In genomic region chr21:14491269-14491681, GRCh38 we compare ENCODE assay signal across 18 cellular contexts. TPM values are rescaled to one million over a fixed set of nuclear protein-coding genes. Genes with fewer than 3 reads are reported as not detected.
DNase-seq lines count a peak whose midpoint lies in the region; ATAC-seq, FAIRE-seq and TF ChIP-seq lines count a peak whose summit lies in the region.
"Had no signal": no experiment of that assay in that cellular context is flagged by ENCODE, and none has a peak within 500 bp of the region (broad histone marks: within the 10 kb centered on the region; RNA-seq: fewer than 3 reads in every experiment).

No MANE protein-coding gene starts in this region.

- TF ChIP-seq CTCF in natural killer cell (IDR thresholded peaks at IDR 0.05), result no peak

- intact Hi-C loops in natural killer cell (cut with micrococcal nuclease), result no loop called here

- ATAC-seq in natural killer cell treated with Interleukin-12 subunit alpha and Interleukin-12 subunit beta and Interleukin-15 and Interleukin-18, amount 100 ng/mL, for 72 hours, result no peak
- ATAC-seq in natural killer cell (no peak), GM18858 (IDR thresholded peaks at IDR 0.05; ENCODE audit: unreplicated experiment) (no peak)
- no peak for ATAC-seq in activated naive CD8-positive, alpha-beta T cell treated with anti-CD3 and anti-CD28 coated beads, Interleukin-2, amount 50 U/mL, for 24 hours
- ATAC-seq in naive thymus-derived CD8-positive, alpha-beta T cell, result no peak
- ATAC-seq: PC-3 had no signal

- no peaks in the 10 kb centered on the region for H3K9me3 Mint-ChIP-seq in natural killer cell treated with Interleukin-12 subunit alpha and Interleukin-12 subunit beta and Interleukin-15 and Interleukin-18, amount 100 ng/mL, for 72 hours
- peaks cover 0 to 3% of the 10 kb centered on the region in 2 donors for H3K9me3 Mint-ChIP-seq in natural killer cell
- H3K9me3 Mint-ChIP-seq in activated naive CD8-positive, alpha-beta T cell treated with anti-CD3 and anti-CD28 coated beads, Interleukin-2, amount 50 U/mL, for 24 hours, result peaks cover 12% of the 10 kb centered on the region
- peaks cover 0 to 4% (median 3%) of the 10 kb centered on the region in 9 donors for H3K9me3 Mint-ChIP-seq in naive thymus-derived CD8-positive, alpha-beta T cell

- POLR2A ChIA-PET in naive thymus-derived CD8-positive, alpha-beta T cell (lab: Charles Lee), result no interaction called here

- H3K27me3 Mint-ChIP-seq in natural killer cell treated with Interleukin-12 subunit alpha and Interleukin-12 subunit beta and Interleukin-15 and Interleukin-18, amount 100 ng/mL, for 72 hours, result no peaks in the 10 kb centered on the region
- no peaks in the 10 kb centered on the region for H3K27me3 Mint-ChIP-seq in natural killer cell (ENCODE audit: low read depth in 2 of 2)
- no peaks in the 10 kb centered on the region for H3K27me3 Mint-ChIP-seq in activated naive CD8-positive, alpha-beta T cell treated with anti-CD3 and anti-CD28 coated beads, Interleukin-2, amount 50 U/mL, for 24 hours
- H3K27me3 Mint-ChIP-seq in naive thymus-derived CD8-positive, alpha-beta T cell, result no peaks in the 10 kb centered on the region

- FAIRE-seq in GM19239 (lab: Jason Lieb, UNC), result peak; percentile 11

- H3K4me1 Mint-ChIP-seq in natural killer cell treated with Interleukin-12 subunit alpha and Interleukin-12 subunit beta and Interleukin-15 and Interleukin-18, amount 100 ng/mL, for 72 hours (ENCODE audit: low read depth in 2 of 2), result peaks cover 39 to 43% of the 10 kb centered on the region in 2 donors
- no peaks in the 10 kb centered on the region for H3K4me1 Mint-ChIP-seq in natural killer cell
- peaks cover 43% of the 10 kb centered on the region for H3K4me1 Mint-ChIP-seq in activated naive CD8-positive, alpha-beta T cell treated with anti-CD3 and anti-CD28 coated beads, Interleukin-2, amount 50 U/mL, for 24 hours
- peaks cover 0 to 17% (median 3%) of the 10 kb centered on the region in 4 donors for H3K4me1 Mint-ChIP-seq in naive thymus-derived CD8-positive, alpha-beta T cell
- H3K4me1 Mint-ChIP-seq: H9 had no signal

- H3K27ac Mint-ChIP-seq in natural killer cell treated with Interleukin-12 subunit alpha and Interleukin-12 subunit beta and Interleukin-15 and Interleukin-18, amount 100 ng/mL, for 72 hours, result peak overlapping the region; percentile 38 to 51
- no peak overlapping the region for H3K27ac Mint-ChIP-seq in natural killer cell
- H3K27ac Mint-ChIP-seq in activated naive CD8-positive, alpha-beta T cell treated with anti-CD3 and anti-CD28 coated beads, Interleukin-2, amount 50 U/mL, for 24 hours, result peak overlapping the region; percentile 29
- peak overlapping the region in 2 of 10 donors; percentile 19 to 29 for H3K27ac Mint-ChIP-seq in naive thymus-derived CD8-positive, alpha-beta T cell
- H3K27ac Mint-ChIP-seq: H9 had no signal

- no peak for DNase-seq in natural killer cell treated with Interleukin-12 subunit alpha and Interleukin-12 subunit beta and Interleukin-15 and Interleukin-18, amount 100 ng/mL, for 72 hours (ENCODE audit: low spot score)
- no peak for DNase-seq in natural killer cell
- no peak for DNase-seq in GM19239 (ENCODE audit: insufficient read length, low spot score)
- no peak for DNase-seq in activated naive CD8-positive, alpha-beta T cell treated with anti-CD3 and anti-CD28 coated beads, Interleukin-2, amount 50 U/mL, for 24 hours
- DNase-seq in activated gamma-delta T cell (lab: John Stamatoyannopoulos, UW), result no peak
- no peak for DNase-seq in naive thymus-derived CD8-positive, alpha-beta T cell
- DNase-seq: DMS79 treated with DMSO at 0.1 percent for 48 hours, H9, Karpas-422, NCI-H1417 treated with DMSO at 0.1 percent for 48 hours, NCI-H187 treated with DMSO at 0.1 percent for 48 hours, NCI-H226, NCI-H524, NCI-H82, PC-3, RPMI8226, SHP77 treated with DMSO at 0.1 percent for 48 hours had no signal

- H3K4me3 Mint-ChIP-seq in natural killer cell treated with Interleukin-12 subunit alpha and Interleukin-12 subunit beta and Interleukin-15 and Interleukin-18, amount 100 ng/mL, for 72 hours, result no peak overlapping the region
- no peak overlapping the region for H3K4me3 Mint-ChIP-seq in natural killer cell
- no peak overlapping the region for H3K4me3 Mint-ChIP-seq in activated naive CD8-positive, alpha-beta T cell treated with anti-CD3 and anti-CD28 coated beads, Interleukin-2, amount 50 U/mL, for 24 hours
- no peak overlapping the region for H3K4me3 Mint-ChIP-seq in naive thymus-derived CD8-positive, alpha-beta T cell
- H3K4me3 Mint-ChIP-seq: H9 had no signal

- H3K36me3 Mint-ChIP-seq in natural killer cell treated with Interleukin-12 subunit alpha and Interleukin-12 subunit beta and Interleukin-15 and Interleukin-18, amount 100 ng/mL, for 72 hours, result peaks cover 55% of the 10 kb centered on the region
- peaks cover 17% of the 10 kb centered on the region for H3K36me3 Mint-ChIP-seq in natural killer cell
- H3K36me3 Mint-ChIP-seq in activated naive CD8-positive, alpha-beta T cell treated with anti-CD3 and anti-CD28 coated beads, Interleukin-2, amount 50 U/mL, for 24 hours (ENCODE audit: low read depth), result peaks cover 56% of the 10 kb centered on the region
- peaks cover 17 to 45% (median 36%) of the 10 kb centered on the region in 3 donors for H3K36me3 Mint-ChIP-seq in naive thymus-derived CD8-positive, alpha-beta T cell

RNA-seq across cellular contexts. Expression of gene SAMSN1, which starts 54.8 kb away (rescaled TPM):
- 100 to 1,000 TPM; 158 to 383 TPM for total RNA-seq in natural killer cell treated with Interleukin-12 subunit alpha and Interleukin-12 subunit beta and Interleukin-15 and Interleukin-18, amount 100 ng/mL, for 72 hours
- total RNA-seq in natural killer cell, result 100 to 1,000 TPM in 1 of 3 donors, 10 to 100 TPM in 2; 17.7 to 101 (median 18.2) TPM
- 10 to 100 TPM; 27.0 to 27.9 TPM for total RNA-seq in naive thymus-derived CD8-positive, alpha-beta T cell
- 10 to 100 TPM; 16.1 to 23.6 (median 20.4) TPM for polyA plus RNA-seq in naive thymus-derived CD8-positive, alpha-beta T cell
- total RNA-seq: PC-3 had no signal

Comparison
In these comparisons a context has a peak if more than half of its experiments do, and no peak if none do; other contexts are left out.
1. H3K27ac Mint-ChIP-seq: peak in natural killer cell treated with Interleukin-12 subunit alpha and Interleukin-12 subunit beta and Interleukin-15 and Interleukin-18, amount 100 ng/mL, for 72 hours (2 of 2) and activated naive CD8-positive, alpha-beta T cell treated with anti-CD3 and anti-CD28 coated beads, Interleukin-2, amount 50 U/mL, for 24 hours (single experiment); none in natural killer cell (0 of 2).